ENCODE assay signal across 9 cellular contexts in genomic region chr22:45240137-45240809, GRCh38. TPM values are rescaled to one million over a fixed set of nuclear protein-coding genes. Genes with fewer than 3 reads are reported as not detected.
A peak's percentile ranks its signal among the peaks of the same experiment; 100 is the strongest.
DNase-seq lines count a peak whose midpoint lies in the region; ATAC-seq and TF ChIP-seq lines count a peak whose summit lies in the region.
"Had no signal": no experiment of that assay in that cellular context is flagged by ENCODE, and none has a peak within 500 bp of the region (broad histone marks: within the 10 kb centered on the region; RNA-seq: fewer than 3 reads in every experiment).

No MANE protein-coding gene starts in this region.

- WGBS in heart right ventricle, 2 donors = 1% methylated on average over 63 to 65 of the region's 72 CpGs

- no peaks in the 10 kb centered on the region for H3K27me3 Mint-ChIP-seq in activated T-helper 2 cell treated with anti-CD3 and anti-CD28 coated beads, Interferon-gamma antibody, Interleukin-2, Interleukin-4, amounts not matched to agents 10 μg/mL and 5 μg/mL and 100 μg/mL, durations not matched to agents 14 hours and 24 hours and 36 hours (ENCODE audit: low read depth)

- TF ChIP-seq CTCF in heart right ventricle (IDR thresholded peaks at IDR 0.05) = no peak
- no peak for TF ChIP-seq CTCF in GM13977 (IDR thresholded peaks at IDR 0.05; ENCODE audit: extremely low read depth, insufficient read depth, missing control alignments)

- in situ Hi-C loops in GM13977 (cut with MboI; ENCODE audit: low pct_unique_long_range_greater_than_20kb, low sequenced_read_pairs, unreplicated experiment) = no loop called here

- H3K36me3 Mint-ChIP-seq in activated T-helper 2 cell treated with anti-CD3 and anti-CD28 coated beads, Interferon-gamma antibody, Interleukin-2, Interleukin-4, amounts not matched to agents 10 μg/mL and 5 μg/mL and 100 μg/mL, durations not matched to agents 14 hours and 24 hours and 36 hours (ENCODE audit: low read depth) = no peaks in the 10 kb centered on the region

- no peaks in the 10 kb centered on the region for H3K27me3 ChIP-seq in Karpas-422 (ENCODE audit: low read length)
- H3K27me3 ChIP-seq in heart right ventricle = no peaks in the 10 kb centered on the region

- H3K4me3 ChIP-seq in Karpas-422 (ENCODE audit: low read length) = peak overlapping the region; percentile 88
- peak overlapping the region; percentile 44 to 77 (median 62) for H3K4me3 ChIP-seq in heart right ventricle

- H3K4me2 ChIP-seq in Karpas-422 (ENCODE audit: low read depth, low read length, poor library complexity, severe bottlenecking) = peak overlapping the region; percentile 95

- no peaks in the 10 kb centered on the region for H3K9me2 ChIP-seq in Karpas-422 (replicated peaks; ENCODE audit: insufficient read depth, low read length)

- H3K9me3 ChIP-seq in Karpas-422 (ENCODE audit: low read length) (no peaks in the 10 kb centered on the region), heart right ventricle (no peaks in the 10 kb centered on the region)

- DNase-seq in Karpas-422 = peak; percentile 69
- DNase-seq in activated T-helper 2 cell treated with anti-CD3 and anti-CD28 coated beads, Interferon-gamma antibody, Interleukin-2, Interleukin-4, amounts not matched to agents 10 μg/mL and 5 μg/mL and 100 μg/mL, durations not matched to agents 14 hours and 24 hours and 36 hours (ENCODE audit: low spot score) = peak; percentile 22
- DNase-seq in heart right ventricle = peak in 1 of 2 donors; percentile 42
- peak; percentile 71 for DNase-seq in retina
- DNase-seq in GM13977 (ENCODE audit: low spot score) = no peak
- DNase-seq in cerebellar cortex (ENCODE audit: low spot score) = no peak

- peak overlapping the region; percentile 84 for H3K27ac Mint-ChIP-seq in activated T-helper 2 cell treated with anti-CD3 and anti-CD28 coated beads, Interferon-gamma antibody, Interleukin-2, Interleukin-4, amounts not matched to agents 10 μg/mL and 5 μg/mL and 100 μg/mL, durations not matched to agents 14 hours and 24 hours and 36 hours

- no peak overlapping the region for H2AFZ ChIP-seq in Karpas-422 (ENCODE audit: low read length)

- H3K36me3 ChIP-seq in Karpas-422 (ENCODE audit: insufficient read depth, low read length) (no peaks in the 10 kb centered on the region), heart right ventricle (peaks cover 0 to 19% (median 0%) of the 10 kb centered on the region in 9 donors)

- intact Hi-C loops in activated T-helper 2 cell treated with anti-CD3 and anti-CD28 coated beads, Interferon-gamma antibody, Interleukin-2, Interleukin-4, amounts not matched to agents 10 μg/mL and 5 μg/mL and 100 μg/mL, durations not matched to agents 14 hours and 24 hours and 36 hours (cut with micrococcal nuclease) = loop anchor here (1.0 kb wide), 1 partner anchor 195 kb away; no protein-coding TSS in a partner anchor
- intact Hi-C loops in heart right ventricle (cut with DNase I) = loop anchor here in 1 of 10 donors (10.0 kb wide), 1 partner anchor 545 kb away; no protein-coding TSS in a partner anchor

- H3K9me3 Mint-ChIP-seq in activated T-helper 2 cell treated with anti-CD3 and anti-CD28 coated beads, Interferon-gamma antibody, Interleukin-2, Interleukin-4, amounts not matched to agents 10 μg/mL and 5 μg/mL and 100 μg/mL, durations not matched to agents 14 hours and 24 hours and 36 hours = no peaks in the 10 kb centered on the region

- H3K27ac ChIP-seq in Karpas-422 (ENCODE audit: low read length) (no peak overlapping the region), heart right ventricle (peak overlapping the region in 4 of 10 donors; percentile 19 to 80 (median 33))

- H3K9ac ChIP-seq in Karpas-422 (ENCODE audit: low read length) = peak overlapping the region; percentile 79

- H3K4me3 Mint-ChIP-seq in activated T-helper 2 cell treated with anti-CD3 and anti-CD28 coated beads, Interferon-gamma antibody, Interleukin-2, Interleukin-4, amounts not matched to agents 10 μg/mL and 5 μg/mL and 100 μg/mL, durations not matched to agents 14 hours and 24 hours and 36 hours (ENCODE audit: low read depth) = peak overlapping the region; percentile 90

- H3K79me2 ChIP-seq in Karpas-422 (ENCODE audit: low read length) = peaks cover 14% of the 10 kb centered on the region

- H3K4me1 ChIP-seq in Karpas-422 (ENCODE audit: low read length) (peaks cover 45% of the 10 kb centered on the region), heart right ventricle (peaks cover 3 to 53% (median 16%) of the 10 kb centered on the region in 9 donors)

- peaks cover 12% of the 10 kb centered on the region for H3K4me1 Mint-ChIP-seq in activated T-helper 2 cell treated with anti-CD3 and anti-CD28 coated beads, Interferon-gamma antibody, Interleukin-2, Interleukin-4, amounts not matched to agents 10 μg/mL and 5 μg/mL and 100 μg/mL, durations not matched to agents 14 hours and 24 hours and 36 hours (ENCODE audit: low read depth)

- H4K20me1 ChIP-seq in Karpas-422 (ENCODE audit: insufficient read depth, low read depth, low read length) = peaks cover 11% of the 10 kb centered on the region; the same call in 1 of the 2 replicates

- ATAC-seq in GM18502 (IDR thresholded peaks at IDR 0.05; ENCODE audit: poor library complexity, unreplicated experiment) = peak; percentile 17
- peak in 7 of 8 donors; percentile 14 to 32 (median 22) for ATAC-seq in heart right ventricle
- ATAC-seq in HG03196 (IDR thresholded peaks at IDR 0.05; ENCODE audit: unreplicated experiment) = no peak

RNA-seq across cellular contexts. Expression of gene KIAA0930, which starts 0.4 kb away (rescaled TPM):
- total RNA-seq in Karpas-422 (2014; rRNA removed; shearing (Covaris generic); ENCODE audit: low replicate concordance) = 19.3 and 33.5 TPM in 2 replicates
- total RNA-seq in activated T-helper 2 cell treated with anti-CD3 and anti-CD28 coated beads, Interferon-gamma antibody, Interleukin-2, Interleukin-4, amounts not matched to agents 10 μg/mL and 5 μg/mL and 100 μg/mL, durations not matched to agents 14 hours and 24 hours and 36 hours = 39.5 and 45.2 TPM in 2 replicates
- total RNA-seq in heart right ventricle = 10 to 100 TPM; 12.2 to 48.3 (median 16.9) TPM
- polyA plus RNA-seq in heart right ventricle = 10 to 100 TPM in 1 of 2 donors, 1 to 10 TPM in 1; 9.1 to 16.2 TPM

RNA-seq across cellular contexts. Expression of gene UPK3A, which starts 44.5 kb away (rescaled TPM):
- not detected in 2 replicates for total RNA-seq in Karpas-422 (2014; rRNA removed; shearing (Covaris generic); ENCODE audit: low replicate concordance)
- total RNA-seq in activated T-helper 2 cell treated with anti-CD3 and anti-CD28 coated beads, Interferon-gamma antibody, Interleukin-2, Interleukin-4, amounts not matched to agents 10 μg/mL and 5 μg/mL and 100 μg/mL, durations not matched to agents 14 hours and 24 hours and 36 hours = not detected in 2 replicates
- not detected for total RNA-seq in heart right ventricle
- polyA plus RNA-seq in heart right ventricle = under 1 TPM in 1 of 2 donors, not detected in 1; 0.48 TPM
- total RNA-seq: T-helper 2 cell treated with Interferon-gamma antibody and Interleukin-4, amounts not matched to agents 100 ng/mL and 5 ng/mL, for 36 hours had no signal

Comparison
In these comparisons a context has a peak if more than half of its experiments do, and no peak if none do; other contexts are left out.
1. DNase-seq: peak in Karpas-422 (single experiment), activated T-helper 2 cell treated with anti-CD3 and anti-CD28 coated beads, Interferon-gamma antibody, Interleukin-2, Interleukin-4, amounts not matched to agents 10 μg/mL and 5 μg/mL and 100 μg/mL, durations not matched to agents 14 hours and 24 hours and 36 hours (single experiment) and retina (single experiment); none in GM13977 (single experiment) and cerebellar cortex (single experiment).